26 cellular contexts compared by ENCODE assay signal in genomic region chr13:27041341-27041740, GRCh38.
"Had no signal": no experiment of that assay in that cellular context is flagged by ENCODE, and none has a peak within 500 bp of the region (broad histone marks: within the 10 kb centered on the region; RNA-seq: fewer than 3 reads in every experiment).

No MANE protein-coding gene starts in this region.

- H3K9me3 Mint-ChIP-seq: activated CD4-positive, alpha-beta T cell treated with anti-CD3 and anti-CD28 coated beads, Interleukin-2, amount 10 ng/mL, durations not matched to agents 24 days and 14 days; activated CD8-positive, alpha-beta T cell treated with anti-CD3 and anti-CD28 coated beads for 36 hours; activated naive CD4-positive, alpha-beta T cell treated with anti-CD3 and anti-CD28 coated beads, Interleukin-2, amount 50 U/mL, for 24 hours; activated T-helper 1 cell treated with anti-CD3 and anti-CD28 coated beads, Interleukin-12 subunit alpha, Interleukin-12 subunit beta, Interleukin-2, Interleukin-4 antibody, amounts not matched to agents 30 ng/mL and 10 ng/mL and 1 ng/mL, durations not matched to agents 14 hours and 24 hours and 36 hours; effector memory CD8-positive, alpha-beta T cell; nephron; T-cell; T-helper 2 cell treated with Interferon-gamma antibody and Interleukin-4, amounts not matched to agents 5 μg/mL and 100 μg/mL, for 36 hours had no signal

- ATAC-seq: activated CD4-positive, CD25-positive, alpha-beta regulatory T cell treated with anti-CD3 and anti-CD28 coated beads, Interleukin-2, amount 50 U/mL, for 24 hours; activated CD8-positive, alpha-beta memory T cell treated with anti-CD3 and anti-CD28 coated beads, Interleukin-2, amount 10 ng/mL, durations not matched to agents 7 days and 5 days; activated CD8-positive, alpha-beta T cell treated with anti-CD3 and anti-CD28 coated beads for 36 hours; effector memory CD8-positive, alpha-beta T cell; gastroesophageal sphincter; heart left ventricle; left cardiac atrium; sciatic nerve; stimulated activated naive CD8-positive, alpha-beta T cell treated with anti-CD3 and anti-CD28 coated beads, Interleukin-15, Interleukin-2, amounts not matched to agents 100 U/mL and 50 U/mL, for 24 hours; T-cell had no signal

- H3K27ac Mint-ChIP-seq: activated CD4-positive, alpha-beta T cell treated with anti-CD3 and anti-CD28 coated beads, Interleukin-2, amount 10 ng/mL, durations not matched to agents 24 days and 14 days; activated CD8-positive, alpha-beta memory T cell treated with anti-CD3 and anti-CD28 coated beads, Interleukin-2, amount 10 ng/mL, durations not matched to agents 7 days and 5 days; activated CD8-positive, alpha-beta T cell treated with anti-CD3 and anti-CD28 coated beads for 36 hours; activated T-helper 1 cell treated with anti-CD3 and anti-CD28 coated beads, Interleukin-12 subunit alpha, Interleukin-12 subunit beta, Interleukin-2, Interleukin-4 antibody, amounts not matched to agents 30 ng/mL and 10 ng/mL and 1 ng/mL, durations not matched to agents 14 hours and 24 hours and 36 hours; effector memory CD8-positive, alpha-beta T cell; nephron; T-cell; T-helper 2 cell treated with Interferon-gamma antibody and Interleukin-4, amounts not matched to agents 5 μg/mL and 100 μg/mL, for 36 hours had no signal

- H3K27ac ChIP-seq: colonic mucosa, dorsolateral prefrontal cortex, parathyroid adenoma, uterus, VCaP had no signal

- H3K4me1 ChIP-seq: breast epithelium, colonic mucosa, parathyroid adenoma had no signal

- H3K27me3 ChIP-seq: breast epithelium, colonic mucosa, dorsolateral prefrontal cortex, gastroesophageal sphincter, heart left ventricle, tibial artery, uterus had no signal

- H3K4me3 Mint-ChIP-seq: activated CD4-positive, alpha-beta T cell treated with anti-CD3 and anti-CD28 coated beads, Interleukin-2, amount 10 ng/mL, durations not matched to agents 24 days and 14 days; activated CD8-positive, alpha-beta memory T cell treated with anti-CD3 and anti-CD28 coated beads, Interleukin-2, amount 10 ng/mL, durations not matched to agents 7 days and 5 days; activated CD8-positive, alpha-beta T cell treated with anti-CD3 and anti-CD28 coated beads for 36 hours; activated naive CD4-positive, alpha-beta T cell treated with anti-CD3 and anti-CD28 coated beads, Interleukin-2, amount 50 U/mL, for 24 hours; activated T-helper 1 cell treated with anti-CD3 and anti-CD28 coated beads, Interleukin-12 subunit alpha, Interleukin-12 subunit beta, Interleukin-2, Interleukin-4 antibody, amounts not matched to agents 30 ng/mL and 10 ng/mL and 1 ng/mL, durations not matched to agents 14 hours and 24 hours and 36 hours; effector memory CD8-positive, alpha-beta T cell; nephron; T-cell; T-helper 2 cell treated with Interferon-gamma antibody and Interleukin-4, amounts not matched to agents 5 μg/mL and 100 μg/mL, for 36 hours had no signal

- H3K9ac ChIP-seq: parathyroid adenoma had no signal

- H3K4me3 ChIP-seq: breast epithelium, colonic mucosa, dorsolateral prefrontal cortex, gastroesophageal sphincter, heart left ventricle, smooth muscle cell, tibial artery, uterus had no signal

- DNase-seq: activated CD4-positive, alpha-beta T cell treated with anti-CD3 and anti-CD28 coated beads, Interleukin-2, amount 10 ng/mL, durations not matched to agents 24 days and 14 days; activated CD8-positive, alpha-beta memory T cell treated with anti-CD3 and anti-CD28 coated beads, Interleukin-2, amount 10 ng/mL, durations not matched to agents 7 days and 5 days; activated CD8-positive, alpha-beta T cell treated with anti-CD3 and anti-CD28 coated beads for 36 hours; activated gamma-delta T cell; activated T-cell treated with anti-CD3 and anti-CD28 coated beads for 4 hours; colonic mucosa; dorsolateral prefrontal cortex; effector memory CD8-positive, alpha-beta T cell; heart left ventricle; left cardiac atrium; stimulated activated CD4-positive, alpha-beta T cell treated with anti-CD3 and anti-CD28 coated beads, Interleukin-4, amount 100 ng/mL, for 1 hour; stimulated activated naive CD8-positive, alpha-beta T cell treated with anti-CD3 and anti-CD28 coated beads, Interleukin-15, Interleukin-2, amounts not matched to agents 100 U/mL and 50 U/mL, for 24 hours; T-cell; tibial artery; uterus had no signal

- H2AFZ ChIP-seq: parathyroid adenoma had no signal

- H3K9me3 ChIP-seq: breast epithelium, colonic mucosa, gastroesophageal sphincter, heart left ventricle, tibial artery, uterus had no signal

- H3K27me3 Mint-ChIP-seq: activated naive CD4-positive, alpha-beta T cell treated with anti-CD3 and anti-CD28 coated beads, Interleukin-2, amount 50 U/mL, for 24 hours had no signal

- H3K36me3 ChIP-seq: breast epithelium, colonic mucosa, gastroesophageal sphincter, heart left ventricle, tibial artery, uterus had no signal

- H3K79me2 ChIP-seq: parathyroid adenoma had no signal

- H3K36me3 Mint-ChIP-seq: activated CD8-positive, alpha-beta memory T cell treated with anti-CD3 and anti-CD28 coated beads, Interleukin-2, amount 10 ng/mL, durations not matched to agents 7 days and 5 days; activated naive CD4-positive, alpha-beta T cell treated with anti-CD3 and anti-CD28 coated beads, Interleukin-2, amount 50 U/mL, for 24 hours; T-cell had no signal
